ENCODE assay signal across 8 cellular contexts in genomic region chr2:33380001-33380609, GRCh38.
DNase-seq lines count a peak whose midpoint lies in the region; ATAC-seq and TF ChIP-seq lines count a peak whose summit lies in the region.
"Had no signal": no experiment of that assay in that cellular context is flagged by ENCODE, and none has a peak within 500 bp of the region (broad histone marks: within the 10 kb centered on the region; RNA-seq: fewer than 3 reads in every experiment).

No MANE protein-coding gene starts in this region.

- no peaks in the 10 kb centered on the region for H3K36me3 ChIP-seq in MM.1S (replicated peaks; ENCODE audit: insufficient read depth, low read length)

- H2AFZ ChIP-seq in MM.1S (ENCODE audit: low read length): no peak overlapping the region
- H2AFZ ChIP-seq: parathyroid adenoma had no signal

- no peak overlapping the region for H3K4me3 Mint-ChIP-seq in osteocyte (ENCODE audit: unreplicated experiment)

- no peaks in the 10 kb centered on the region for H3F3A ChIP-seq in MM.1S (ENCODE audit: insufficient read depth, low read length)

- no peaks in the 10 kb centered on the region for H3K79me2 ChIP-seq in MM.1S (ENCODE audit: low read length)
- H3K79me2 ChIP-seq: parathyroid adenoma had no signal

- H3K4me1 Mint-ChIP-seq in osteocyte (ENCODE audit: unreplicated experiment): peaks cover 5% of the 10 kb centered on the region

- H3K4me2 ChIP-seq in MM.1S (ENCODE audit: low read depth, low read length): no peak overlapping the region

- H3K9me2 ChIP-seq in MM.1S (replicated peaks; ENCODE audit: insufficient read depth, low read length): no peaks in the 10 kb centered on the region

- H3K27ac ChIP-seq in MM.1S (ENCODE audit: low read length): no peak overlapping the region
- H3K27ac ChIP-seq: parathyroid adenoma had no signal

- DNase-seq in GM12865 (ENCODE audit: low read depth) (peak; percentile 32), MM.1S (peak; percentile 19), dermis blood vessel endothelial cell (peak; percentile 26), osteocyte (ENCODE audit: extremely low spot score, unreplicated experiment) (no peak)

- H3K4me1 ChIP-seq in MM.1S (ENCODE audit: low read length): peaks cover 16% of the 10 kb centered on the region
- H3K4me1 ChIP-seq: parathyroid adenoma had no signal

- no peaks in the 10 kb centered on the region for H3K27me3 ChIP-seq in MM.1S (replicated peaks; ENCODE audit: insufficient read depth, low read length)

- H3K9me3 Mint-ChIP-seq in osteocyte (ENCODE audit: unreplicated experiment): no peaks in the 10 kb centered on the region

- H4K20me1 ChIP-seq in MM.1S (ENCODE audit: insufficient read depth, low read length): no peaks in the 10 kb centered on the region

- H3K9ac ChIP-seq in MM.1S (ENCODE audit: low read length): no peak overlapping the region
- H3K9ac ChIP-seq: parathyroid adenoma had no signal

- peaks cover 7% of the 10 kb centered on the region for H3K36me3 Mint-ChIP-seq in osteocyte (ENCODE audit: unreplicated experiment)

- no peak overlapping the region for H3K27ac Mint-ChIP-seq in osteocyte (ENCODE audit: unreplicated experiment)

- no peaks in the 10 kb centered on the region for H3K27me3 Mint-ChIP-seq in osteocyte (ENCODE audit: unreplicated experiment)

- H3K4me3 ChIP-seq in GM12865 (ENCODE audit: low read depth, low read length): no peak overlapping the region
- no peak overlapping the region for H3K4me3 ChIP-seq in MM.1S (ENCODE audit: low read length)

- peak; percentile 71 for TF ChIP-seq CTCF in GM12865 (IDR thresholded peaks at IDR 0.05; ENCODE audit: insufficient read depth, low read depth, low read length, missing control alignments)
- TF ChIP-seq CTCF in MM.1S (IDR thresholded peaks at IDR 0.05; ENCODE audit: low read length): peak; percentile 76
- TF ChIP-seq CTCF in osteocyte (IDR thresholded peaks at IDR 0.05): peak; percentile 58

- ATAC-seq in GM21390 (IDR thresholded peaks at IDR 0.05; ENCODE audit: unreplicated experiment) (no peak), HG03378 (IDR thresholded peaks at IDR 0.05; ENCODE audit: unreplicated experiment) (no peak), GM21529 (IDR thresholded peaks at IDR 0.05; ENCODE audit: unreplicated experiment) (no peak)

- H3K9me3 ChIP-seq in MM.1S (replicated peaks; ENCODE audit: insufficient read depth, low read length): no peaks in the 10 kb centered on the region
